Comparison of ENCODE assay signal across 8 cellular contexts in genomic region chr6:33324139-33324538, GRCh38. TPM values are rescaled to one million over a fixed set of nuclear protein-coding genes. Genes with fewer than 3 reads are reported as not detected.
DNase-seq lines count a peak whose midpoint lies in the region; ATAC-seq and TF ChIP-seq lines count a peak whose summit lies in the region.

No MANE protein-coding gene starts in this region.

- TF ChIP-seq CTCF in left lung (IDR thresholded peaks at IDR 0.05) (no peak), tibial nerve (IDR thresholded peaks at IDR 0.05) (no peak)

- intact Hi-C loops in left lung (cut with DNase I), result no loop called here

- DNase-seq in activated T-cell treated with anti-CD3 and anti-CD28 coated beads, Interleukin-2, amount 50 U/mL, for 72 hours, result no peak
- DNase-seq in activated T-cell treated with anti-CD3 and anti-CD28 coated beads for 4 hours (no peak), T-cell (no peak), left lung (no peak), tibial nerve (ENCODE audit: low spot score in 2 of 2) (no peak), mucosa of gallbladder (ENCODE audit: low spot score) (no peak)

- H3K36me3 Mint-ChIP-seq in activated T-cell treated with anti-CD3 and anti-CD28 coated beads, Interleukin-2, amount 50 U/mL, for 72 hours (ENCODE audit: insufficient read depth in 2 of 2), result peaks cover 10 to 24% of the 10 kb centered on the region in 2 donors
- peaks cover 25% of the 10 kb centered on the region for H3K36me3 Mint-ChIP-seq in T-cell

- H3K36me3 ChIP-seq in left lung (peaks cover 0 to 23% of the 10 kb centered on the region in 2 donors), tibial nerve (peaks cover 0 to 22% (median 11%) of the 10 kb centered on the region in 3 donors)

- CTCF ChIA-PET in T-cell (lab: Charles Lee), result interaction anchor here in 1 of 2 donors (0.7 kb wide), 1 partner anchor 130 kb away, joined by 3 read pairs; the partner anchor contains the start of gene ZBTB9

- 15 to 17% methylated on average over 7 of the region's 7 CpGs for WGBS in tibial nerve, 2 donors

- ATAC-seq in activated T-cell treated with anti-CD3 and anti-CD28 coated beads, Interleukin-2, amount 50 U/mL, for 72 hours (replicated peaks in 1 of 2), result no peak
- ATAC-seq in T-cell (replicated peaks in 1 of 4) (no peak), left lung (no peak), GM21825 (IDR thresholded peaks at IDR 0.05; ENCODE audit: unreplicated experiment) (no peak), HG03432 (IDR thresholded peaks at IDR 0.05; ENCODE audit: unreplicated experiment) (no peak)

- POLR2A ChIA-PET in T-cell (lab: Charles Lee), result interaction anchor here (0.6 to 1.1 kb wide), 4 partner anchors 17 to 1731 kb away, joined by 3 to 9 read pairs (median 7); no protein-coding TSS in a partner anchor

- H3K27me3 ChIP-seq in left lung, result no peaks in the 10 kb centered on the region
- H3K27me3 ChIP-seq in tibial nerve, result no peaks in the 10 kb centered on the region

- H3K27me3 Mint-ChIP-seq in activated T-cell treated with anti-CD3 and anti-CD28 coated beads, Interleukin-2, amount 50 U/mL, for 72 hours (ENCODE audit: low read depth), result no peaks in the 10 kb centered on the region
- H3K27me3 Mint-ChIP-seq in T-cell, result no peaks in the 10 kb centered on the region

- TF ChIP-seq EP300 in tibial nerve (IDR thresholded peaks at IDR 0.05), result no peak

- H3K4me3 ChIP-seq in left lung (peak overlapping the region; percentile 73 to 74), tibial nerve (peak overlapping the region; percentile 45 to 69 (median 62))

- H3K4me1 Mint-ChIP-seq in activated T-cell treated with anti-CD3 and anti-CD28 coated beads, Interleukin-2, amount 50 U/mL, for 72 hours (ENCODE audit: low read depth), result peaks cover 48% of the 10 kb centered on the region
- H3K4me1 Mint-ChIP-seq in T-cell, result peaks cover 41 to 49% (median 48%) of the 10 kb centered on the region in 3 donors

- H3K9me3 ChIP-seq in left lung (no peaks in the 10 kb centered on the region), tibial nerve (no peaks in the 10 kb centered on the region)

- peak overlapping the region; percentile 50 for H3K27ac Mint-ChIP-seq in activated T-cell treated with anti-CD3 and anti-CD28 coated beads, Interleukin-2, amount 50 U/mL, for 72 hours
- peak overlapping the region; percentile 97 to 98 for H3K27ac Mint-ChIP-seq in T-cell

- H3K4me3 Mint-ChIP-seq in activated T-cell treated with anti-CD3 and anti-CD28 coated beads, Interleukin-2, amount 50 U/mL, for 72 hours, result peak overlapping the region; percentile 97 to 100
- peak overlapping the region; percentile 96 to 100 (median 99) for H3K4me3 Mint-ChIP-seq in T-cell

- H3K27ac ChIP-seq in left lung (peak overlapping the region; percentile 78 to 87), tibial nerve (peak overlapping the region in 2 of 4 donors; percentile 88 to 95)

- H3K4me1 ChIP-seq in left lung (peaks cover 16 to 43% of the 10 kb centered on the region in 2 donors), tibial nerve (peaks cover 0 to 41% (median 26%) of the 10 kb centered on the region in 4 donors)

- no peaks in the 10 kb centered on the region for H3K9me3 Mint-ChIP-seq in activated T-cell treated with anti-CD3 and anti-CD28 coated beads, Interleukin-2, amount 50 U/mL, for 72 hours
- no peaks in the 10 kb centered on the region for H3K9me3 Mint-ChIP-seq in T-cell

- no peak for TF ChIP-seq POLR2A in tibial nerve (IDR thresholded peaks at IDR 0.05)

RNA-seq across cellular contexts. Expression of gene DAXX, which starts 1.4 kb away (rescaled TPM):
- total RNA-seq in activated T-cell treated with anti-CD3 and anti-CD28 coated beads, Interleukin-2, amount 50 U/mL, for 72 hours, result 10 to 100 TPM; 56.5 to 61.3 TPM
- 10 to 100 TPM; 36.3 to 91.4 (median 87.7) TPM for total RNA-seq in T-cell
- total RNA-seq in left lung, result 10 to 100 TPM; 33.6 to 42.0 TPM
- total RNA-seq in tibial nerve, result 10 to 100 TPM; 24.9 to 45.4 (median 36.6) TPM
- 33.9 TPM for total RNA-seq in mucosa of gallbladder

RNA-seq across cellular contexts. Expression of gene ZBTB22, which starts 6.6 kb away (rescaled TPM):
- total RNA-seq in activated T-cell treated with anti-CD3 and anti-CD28 coated beads, Interleukin-2, amount 50 U/mL, for 72 hours, result 10 to 100 TPM; 14.9 to 16.1 TPM
- 10 to 100 TPM; 17.6 to 32.0 (median 26.3) TPM for total RNA-seq in T-cell
- total RNA-seq in left lung, result 10 to 100 TPM; 17.3 to 22.6 TPM
- 10 to 100 TPM; 13.8 to 21.6 (median 17.5) TPM for total RNA-seq in tibial nerve
- total RNA-seq in mucosa of gallbladder, result 26.5 TPM

RNA-seq across cellular contexts. Expression of gene TAPBP, which starts 10.3 kb away (rescaled TPM):
- 100 to 1,000 TPM; 180 to 210 TPM for total RNA-seq in activated T-cell treated with anti-CD3 and anti-CD28 coated beads, Interleukin-2, amount 50 U/mL, for 72 hours
- total RNA-seq in T-cell (100 to 1,000 TPM; 224 to 271 (median 254) TPM), left lung (100 to 1,000 TPM; 227 to 243 TPM), tibial nerve (10 to 100 TPM; 71.2 to 91.8 (median 89.7) TPM), mucosa of gallbladder (200 TPM)

RNA-seq across cellular contexts. Expression of gene RGL2, which starts 25.4 kb away (rescaled TPM):
- 10 to 100 TPM; 34.3 to 43.7 TPM for total RNA-seq in activated T-cell treated with anti-CD3 and anti-CD28 coated beads, Interleukin-2, amount 50 U/mL, for 72 hours
- total RNA-seq in T-cell, result 10 to 100 TPM; 55.9 to 72.0 (median 66.0) TPM
- 10 to 100 TPM; 83.3 to 94.6 TPM for total RNA-seq in left lung
- total RNA-seq in tibial nerve, result 10 to 100 TPM; 33.1 to 49.8 (median 43.7) TPM
- 158 TPM for total RNA-seq in mucosa of gallbladder

RNA-seq across cellular contexts. Expression of gene PFDN6, which starts 34.7 kb away (rescaled TPM):
- total RNA-seq in activated T-cell treated with anti-CD3 and anti-CD28 coated beads, Interleukin-2, amount 50 U/mL, for 72 hours, result 10 to 100 TPM; 41.9 to 54.6 TPM
- total RNA-seq in T-cell, result 10 to 100 TPM; 16.1 to 51.4 (median 40.5) TPM
- total RNA-seq in left lung, result 10 to 100 TPM; 37.7 to 43.0 TPM
- total RNA-seq in tibial nerve, result 10 to 100 TPM; 12.4 to 48.7 (median 21.0) TPM
- 38.6 TPM for total RNA-seq in mucosa of gallbladder
